Comparison of ENCODE assay signal across 23 cellular contexts in the genomic region with DNA sequence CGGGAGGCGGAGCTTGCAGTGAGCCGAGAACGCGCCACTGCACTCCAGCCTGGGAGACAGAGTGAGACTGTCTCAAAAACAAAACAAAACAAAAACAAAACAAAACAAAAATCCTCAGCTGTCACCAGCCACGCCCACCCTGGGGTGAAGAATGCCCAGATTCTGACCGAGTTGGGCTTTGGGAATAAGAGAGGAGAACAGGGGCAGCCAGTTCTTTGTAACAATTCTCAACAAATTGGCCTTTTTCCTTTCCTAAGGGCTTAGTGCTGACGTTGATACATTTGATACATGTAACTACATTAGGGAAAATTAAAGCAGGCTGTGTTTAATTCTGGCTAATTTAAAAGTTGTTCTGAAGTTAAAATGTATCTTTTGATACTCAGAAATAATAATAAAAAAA.
"Had no signal": no experiment of that assay in that cellular context is flagged by ENCODE, and none has a peak within 500 bp of the region (broad histone marks: within the 10 kb centered on the region; RNA-seq: fewer than 3 reads in every experiment).

No MANE protein-coding gene starts in this region.

- DNase-seq: effector memory CD4-positive, alpha-beta T cell; erythroblast; esophagus squamous epithelium; foreskin keratinocyte; heart left ventricle; kidney; naive thymus-derived CD4-positive, alpha-beta T cell; right lobe of liver; stimulated activated CD4-positive, alpha-beta T cell treated with anti-CD3 and anti-CD28 coated beads, Interleukin-2, amount 100 ng/mL, for 24 hours; stimulated activated CD4-positive, alpha-beta T cell treated with anti-CD3 and anti-CD28 coated beads, Interleukin-4, amount 100 ng/mL, for 4 hours; stimulated activated naive CD8-positive, alpha-beta T cell treated with anti-CD3 and anti-CD28 coated beads, Interleukin-15, Interleukin-2, amounts not matched to agents 100 U/mL and 50 U/mL, for 24 hours; substantia nigra; transverse colon had no signal

- H3K4me3 ChIP-seq: esophagus squamous epithelium, gastroesophageal sphincter, heart left ventricle, hepatocyte, lung, neural progenitor cell, right lobe of liver, thoracic aorta, transverse colon, vagina had no signal

- ATAC-seq: foreskin keratinocyte; gastroesophageal sphincter; heart left ventricle; left lobe of liver; naive thymus-derived CD4-positive, alpha-beta T cell; right lobe of liver; stimulated activated memory B cell treated with anti-CD40 and anti-IgM and Interleukin-4, amounts not matched to agents 10 μg/mL and 1 μg/mL and 100 μg/mL, for 72 hours; stimulated activated naive CD8-positive, alpha-beta T cell treated with anti-CD3 and anti-CD28 coated beads, Interleukin-15, Interleukin-2, amounts not matched to agents 100 U/mL and 50 U/mL, for 24 hours had no signal

- H3K36me3 ChIP-seq: esophagus squamous epithelium, gastroesophageal sphincter, heart left ventricle, neural progenitor cell, right lobe of liver, thoracic aorta, transverse colon, vagina had no signal

- H3K9ac ChIP-seq: neural progenitor cell, parathyroid adenoma had no signal

- FAIRE-seq: colon, kidney had no signal

- H3K9me3 ChIP-seq: esophagus squamous epithelium, right lobe of liver, thoracic aorta, transverse colon, vagina had no signal

- H3K27me3 ChIP-seq: esophagus squamous epithelium, foreskin keratinocyte, gastroesophageal sphincter, heart left ventricle, hepatocyte, neural progenitor cell, right lobe of liver, transverse colon, vagina had no signal

- H3K4me1 ChIP-seq: foreskin keratinocyte, gastroesophageal sphincter, heart left ventricle, neural progenitor cell, parathyroid adenoma, right lobe of liver, transverse colon, vagina had no signal
